1 cellular context compared by ENCODE assay signal in genomic region chr20:33522256-33522820, GRCh38.
TF ChIP-seq lines count a peak whose summit lies in the region.

No MANE protein-coding gene starts in this region.

TF ChIP-seq in GM12878, 131 proteins besides CTCF, POLR2A, EP300 and RAD21 (continued from another document):
- no peak for TF ChIP-seq E2F8 (IDR thresholded peaks at IDR 0.05; ENCODE audit: low read depth, partially characterized antibody)
